26 cellular contexts compared by ENCODE assay signal in genomic region chr5:80437326-80437725, GRCh38.
"Had no signal": no experiment of that assay in that cellular context is flagged by ENCODE, and none has a peak within 500 bp of the region (broad histone marks: within the 10 kb centered on the region; RNA-seq: fewer than 3 reads in every experiment).

No MANE protein-coding gene starts in this region.

- H3K27me3 ChIP-seq: brain microvascular endothelial cell, colonic mucosa, ovary, suprapubic skin, transverse colon, vagina had no signal

- H3K4me1 ChIP-seq: colonic mucosa, lower lobe of right lung, suprapubic skin, transverse colon, vagina had no signal

- DNase-seq: activated CD4-positive, alpha-beta T cell treated with anti-CD3 and anti-CD28 coated beads, Interleukin-2, amount 10 ng/mL, durations not matched to agents 7 days and 5 days; activated CD8-positive, alpha-beta memory T cell treated with anti-CD3 and anti-CD28 coated beads, Interleukin-2, amount 50 U/mL, for 4 hours; activated effector memory CD4-positive, alpha-beta T cell treated with Interleukin-2 at 50 U/mL for 16 hours; activated naive CD4-positive, alpha-beta T cell treated with anti-CD3 and anti-CD28 coated beads, Interleukin-2, amount 50 U/mL, for 16 hours; activated T-cell treated with anti-CD3 and anti-CD28 coated beads, Interleukin-2, amount 50 U/mL, for 4 hours; aorta; brain microvascular endothelial cell; central memory CD4-positive, alpha-beta T cell; colonic mucosa; endodermal cell; foreskin melanocyte; glutamatergic neuron; hypothalamus; islet precursor cell; left colon; lower lobe of right lung; naive thymus-derived CD8-positive, alpha-beta T cell; ovary; stimulated activated CD4-positive, alpha-beta T cell treated with anti-CD3 and anti-CD28 coated beads, Interleukin-4, amount 100 ng/mL, for 1 hour; stimulated activated naive CD8-positive, alpha-beta T cell treated with anti-CD3 and anti-CD28 coated beads, Interleukin-15, amount 100 ng/mL, for 72 hours; transverse colon had no signal

- H3K27ac ChIP-seq: brain microvascular endothelial cell, colonic mucosa, epithelial cell of prostate, lower lobe of right lung, ovary, suprapubic skin, transverse colon, vagina had no signal

- H3K9me3 ChIP-seq: colonic mucosa, lower lobe of right lung, ovary, suprapubic skin, transverse colon, vagina had no signal

- H3K4me3 ChIP-seq: colonic mucosa, lower lobe of right lung, ovary, smooth muscle cell, suprapubic skin, transverse colon, vagina had no signal

- ATAC-seq: activated T-cell treated with anti-CD3 and anti-CD28 coated beads, Interleukin-2, amount 50 U/mL, for 4 hours; left colon; lower lobe of right lung; naive thymus-derived CD8-positive, alpha-beta T cell; sciatic nerve; stimulated activated naive CD8-positive, alpha-beta T cell treated with anti-CD3 and anti-CD28 coated beads, Interleukin-15, amount 100 ng/mL, for 72 hours had no signal
